30 cellular contexts compared by ENCODE assay signal in the genomic region with DNA sequence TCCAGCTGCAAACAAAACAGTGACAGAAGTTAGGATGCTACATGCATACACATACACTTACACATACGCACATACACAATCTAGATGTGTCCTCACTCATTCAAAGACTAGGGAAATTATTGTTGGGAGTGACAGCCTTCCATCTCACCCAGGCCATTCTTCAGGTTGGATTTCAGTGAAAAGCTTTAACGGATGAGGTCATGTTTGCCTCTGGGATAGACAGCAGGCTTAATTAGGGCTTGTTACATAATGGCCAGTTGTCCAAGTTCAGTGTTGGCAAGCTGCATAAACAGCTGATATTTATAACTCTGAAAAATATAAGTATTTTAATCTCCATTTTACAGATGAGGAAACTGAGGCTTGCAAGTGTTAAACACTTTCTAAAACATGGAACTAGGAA. TPM values are rescaled to one million over a fixed set of nuclear protein-coding genes. Genes with fewer than 3 reads are reported as not detected.
"Had no signal": no experiment of that assay in that cellular context is flagged by ENCODE, and none has a peak within 500 bp of the region (broad histone marks: within the 10 kb centered on the region; RNA-seq: fewer than 3 reads in every experiment).

No MANE protein-coding gene starts in this region.

- H3K27ac ChIP-seq: breast epithelium, cardiac muscle cell, colonic mucosa, heart left ventricle had no signal

- DNase-seq: activated CD4-positive, alpha-beta memory T cell treated with anti-CD3 and anti-CD28 coated beads for 36 hours; activated CD4-positive, alpha-beta T cell treated with anti-CD3 and anti-CD28 coated beads for 36 hours; activated CD4-positive, alpha-beta T cell treated with anti-CD3 and anti-CD28 coated beads, Interleukin-2, amount 10 ng/mL, durations not matched to agents 24 days and 14 days; activated CD4-positive, CD25-positive, alpha-beta regulatory T cell; activated CD4-positive, CD25-positive, alpha-beta regulatory T cell treated with anti-CD3 and anti-CD28 coated beads, Interleukin-2, amount 50 U/mL, for 72 hours; activated CD8-positive, alpha-beta memory T cell treated with anti-CD3 and anti-CD28 coated beads, Interleukin-2, amount 10 ng/mL, durations not matched to agents 7 days and 5 days; activated CD8-positive, alpha-beta memory T cell treated with anti-CD3 and anti-CD28 coated beads, Interleukin-2, amount 50 U/mL, for 4 hours; activated CD8-positive, alpha-beta T cell treated with anti-CD3 and anti-CD28 coated beads, Interleukin-2, amount 10 ng/mL, durations not matched to agents 7 days and 5 days; activated gamma-delta T cell; activated naive CD4-positive, alpha-beta T cell; activated naive CD4-positive, alpha-beta T cell treated with anti-CD3 and anti-CD28 coated beads, Interleukin-2, amount 10 ng/mL, durations not matched to agents 7 days and 5 days; activated naive CD8-positive, alpha-beta T cell treated with anti-CD3 and anti-CD28 coated beads, Interleukin-2, amount 10 ng/mL, durations not matched to agents 7 days and 5 days; activated T-cell treated with anti-CD3 and anti-CD28 coated beads, Interleukin-2, amount 50 U/mL, for 1 hour; activated T-cell treated with anti-CD3 and anti-CD28 coated beads, Interleukin-2, amount 50 U/mL, for 48 hours; central memory CD4-positive, alpha-beta T cell; cerebellar nuclear complex; colonic mucosa; effector CD8-positive, alpha-beta T cell; foreskin fibroblast; heart left ventricle; T-helper 2 cell had no signal

- H3K4me3 ChIP-seq: ascending aorta, breast epithelium, cardiac muscle cell, colonic mucosa, heart left ventricle had no signal

- H3K9me3 ChIP-seq: ascending aorta, breast epithelium, colonic mucosa, heart left ventricle had no signal

- H3K4me1 ChIP-seq: breast epithelium, colonic mucosa had no signal

- H3K36me3 ChIP-seq: cardiac muscle cell, colonic mucosa had no signal

- H3K27me3 ChIP-seq: ascending aorta, breast epithelium, cardiac muscle cell, colonic mucosa, heart left ventricle had no signal

- FAIRE-seq: endometrium had no signal

- ATAC-seq: activated CD4-positive, alpha-beta T cell treated with anti-CD3 and anti-CD28 coated beads for 36 hours; activated CD8-positive, alpha-beta memory T cell treated with anti-CD3 and anti-CD28 coated beads, Interleukin-2, amount 10 ng/mL, durations not matched to agents 7 days and 5 days; activated CD8-positive, alpha-beta T cell treated with anti-CD3 and anti-CD28 coated beads, Interleukin-2, amount 10 ng/mL, durations not matched to agents 7 days and 5 days; activated naive CD4-positive, alpha-beta T cell treated with anti-CD3 and anti-CD28 coated beads, Interleukin-2, amount 50 U/mL, for 72 hours; esophagus mucosa; heart left ventricle had no signal

RNA-seq across cellular contexts. Expression of gene PLSCR4, which starts 54.1 kb away (rescaled TPM):
- total RNA-seq: activated CD4-positive, alpha-beta memory T cell treated with anti-CD3 and anti-CD28 coated beads for 36 hours; activated CD4-positive, alpha-beta T cell treated with anti-CD3 and anti-CD28 coated beads for 36 hours; activated CD4-positive, alpha-beta T cell treated with anti-CD3 and anti-CD28 coated beads, Interleukin-2, amount 10 ng/mL, durations not matched to agents 24 days and 14 days; activated CD8-positive, alpha-beta memory T cell treated with anti-CD3 and anti-CD28 coated beads for 36 hours; activated CD8-positive, alpha-beta memory T cell treated with anti-CD3 and anti-CD28 coated beads, Interleukin-2, amount 10 ng/mL, durations not matched to agents 7 days and 5 days; activated naive CD4-positive, alpha-beta T cell treated with anti-CD3 and anti-CD28 coated beads, Interleukin-2, amount 50 U/mL, for 72 hours; activated naive CD8-positive, alpha-beta T cell treated with anti-CD3 and anti-CD28 coated beads, Interleukin-2, amount 10 ng/mL, durations not matched to agents 7 days and 5 days; activated T-helper 1 cell treated with anti-CD3 and anti-CD28 coated beads, Interleukin-12 subunit alpha, Interleukin-12 subunit beta, Interleukin-2, Interleukin-4 antibody, amounts not matched to agents 30 ng/mL and 10 ng/mL and 1 ng/mL, durations not matched to agents 14 hours and 24 hours and 36 hours; T-helper 1 cell treated with Interleukin-12 subunit alpha and Interleukin-12 subunit beta and Interleukin-4 antibody, amounts not matched to agents 30 ng/mL and 1 ng/mL, for 36 hours had no signal
